In genomic region chr6:129186988-129187387, GRCh38 we compare ENCODE assay signal across 14 cellular contexts.
DNase-seq lines count a peak whose midpoint lies in the region; ATAC-seq and TF ChIP-seq lines count a peak whose summit lies in the region.
"Had no signal": no experiment of that assay in that cellular context is flagged by ENCODE, and none has a peak within 500 bp of the region (broad histone marks: within the 10 kb centered on the region; RNA-seq: fewer than 3 reads in every experiment).

No MANE protein-coding gene starts in this region.

- ATAC-seq in GM19351 (IDR thresholded peaks at IDR 0.05; ENCODE audit: unreplicated experiment) = no peak
- ATAC-seq: sciatic nerve had no signal

- H3K4me3 Mint-ChIP-seq in osteocyte (ENCODE audit: unreplicated experiment) = no peak overlapping the region
- H3K4me3 Mint-ChIP-seq: activated naive CD4-positive, alpha-beta T cell treated with anti-CD3 and anti-CD28 coated beads, Interleukin-2, amount 50 U/mL, for 24 hours; CD4-positive, CD25-positive, alpha-beta regulatory T cell; type B pancreatic cell had no signal

- peak; percentile 12 for DNase-seq in AG09319 (ENCODE audit: extremely low read depth, low read depth)
- DNase-seq in astrocyte of the cerebellum (ENCODE audit: low read depth) = peak; percentile 68
- peak; percentile 58 for DNase-seq in islet precursor cell
- DNase-seq in T1000 (lab: John Stamatoyannopoulos, UW) = no peak
- DNase-seq in NCI-H526 treated with DMSO at 0.1 percent for 48 hours (lab: John Stamatoyannopoulos, UW) = no peak
- no peak for DNase-seq in osteocyte (ENCODE audit: extremely low spot score, unreplicated experiment)
- DNase-seq: activated CD4-positive, alpha-beta T cell treated with anti-CD3 and anti-CD28 coated beads, Interleukin-2, amount 50 U/mL, for 48 hours; CD4-positive, CD25-positive, alpha-beta regulatory T cell; NCI-H1048 had no signal

- no peaks in the 10 kb centered on the region for H3K36me3 Mint-ChIP-seq in osteocyte (ENCODE audit: unreplicated experiment)
- H3K36me3 Mint-ChIP-seq: activated naive CD4-positive, alpha-beta T cell treated with anti-CD3 and anti-CD28 coated beads, Interleukin-2, amount 50 U/mL, for 24 hours; CD4-positive, CD25-positive, alpha-beta regulatory T cell had no signal

- peaks cover 5% of the 10 kb centered on the region; the same call in 1 of the 2 replicates for H3K4me1 ChIP-seq in HUES48 (ENCODE audit: control insufficient read depth, insufficient read depth, low read length)

- peaks cover 20% of the 10 kb centered on the region for H3K4me1 Mint-ChIP-seq in osteocyte (ENCODE audit: unreplicated experiment)
- H3K4me1 Mint-ChIP-seq: activated naive CD4-positive, alpha-beta T cell treated with anti-CD3 and anti-CD28 coated beads, Interleukin-2, amount 50 U/mL, for 24 hours; CD4-positive, CD25-positive, alpha-beta regulatory T cell had no signal

- in situ Hi-C loops in astrocyte of the cerebellum (cut with HindIII; ENCODE audit: low sequenced_read_pairs) = no loop called here

- H3K4me3 ChIP-seq in HUES48 (ENCODE audit: low read depth, low read length) (no peak overlapping the region), astrocyte of the cerebellum (ENCODE audit: low read depth, low read length) (no peak overlapping the region)

- H3K27me3 ChIP-seq in HUES48 (ENCODE audit: control insufficient read depth, insufficient read depth, low read length) = no peaks in the 10 kb centered on the region

- TF ChIP-seq CTCF in AG09319 (IDR thresholded peaks at IDR 0.05; ENCODE audit: low read depth, low read length) (no peak), astrocyte of the cerebellum (IDR thresholded peaks at IDR 0.05; ENCODE audit: low read depth, low read length, missing control alignments) (no peak), osteocyte (IDR thresholded peaks at IDR 0.05) (no peak)

- no peaks in the 10 kb centered on the region for H3K9me3 ChIP-seq in HUES48 (ENCODE audit: control insufficient read depth, insufficient read depth, low read length)

- H3K9ac ChIP-seq in HUES48 (ENCODE audit: low read depth, low read length) = no peak overlapping the region

- no peak overlapping the region for H3K27ac Mint-ChIP-seq in osteocyte (ENCODE audit: unreplicated experiment)
- H3K27ac Mint-ChIP-seq: activated naive CD4-positive, alpha-beta T cell treated with anti-CD3 and anti-CD28 coated beads, Interleukin-2, amount 50 U/mL, for 24 hours; CD4-positive, CD25-positive, alpha-beta regulatory T cell; type B pancreatic cell had no signal

- H3K27me3 Mint-ChIP-seq in osteocyte (ENCODE audit: unreplicated experiment) = no peaks in the 10 kb centered on the region
- H3K27me3 Mint-ChIP-seq: activated naive CD4-positive, alpha-beta T cell treated with anti-CD3 and anti-CD28 coated beads, Interleukin-2, amount 50 U/mL, for 24 hours; CD4-positive, CD25-positive, alpha-beta regulatory T cell; type B pancreatic cell had no signal

- no peaks in the 10 kb centered on the region for H3K9me3 Mint-ChIP-seq in osteocyte (ENCODE audit: unreplicated experiment)
- H3K9me3 Mint-ChIP-seq: activated naive CD4-positive, alpha-beta T cell treated with anti-CD3 and anti-CD28 coated beads, Interleukin-2, amount 50 U/mL, for 24 hours had no signal

- H3K27ac ChIP-seq in HUES48 (ENCODE audit: low read depth, low read length) = peak overlapping the region; percentile 51

- no peaks in the 10 kb centered on the region for H3K36me3 ChIP-seq in HUES48 (ENCODE audit: control insufficient read depth, insufficient read depth, low read length)

Comparison
In these comparisons a context has a peak if more than half of its experiments do, and no peak if none do; other contexts are left out.
1. DNase-seq: peak in AG09319 (single experiment), astrocyte of the cerebellum (single experiment) and islet precursor cell (single experiment); none in T1000 (single experiment), NCI-H526 treated with DMSO at 0.1 percent for 48 hours (single experiment) and osteocyte (single experiment).